In the genomic region with DNA sequence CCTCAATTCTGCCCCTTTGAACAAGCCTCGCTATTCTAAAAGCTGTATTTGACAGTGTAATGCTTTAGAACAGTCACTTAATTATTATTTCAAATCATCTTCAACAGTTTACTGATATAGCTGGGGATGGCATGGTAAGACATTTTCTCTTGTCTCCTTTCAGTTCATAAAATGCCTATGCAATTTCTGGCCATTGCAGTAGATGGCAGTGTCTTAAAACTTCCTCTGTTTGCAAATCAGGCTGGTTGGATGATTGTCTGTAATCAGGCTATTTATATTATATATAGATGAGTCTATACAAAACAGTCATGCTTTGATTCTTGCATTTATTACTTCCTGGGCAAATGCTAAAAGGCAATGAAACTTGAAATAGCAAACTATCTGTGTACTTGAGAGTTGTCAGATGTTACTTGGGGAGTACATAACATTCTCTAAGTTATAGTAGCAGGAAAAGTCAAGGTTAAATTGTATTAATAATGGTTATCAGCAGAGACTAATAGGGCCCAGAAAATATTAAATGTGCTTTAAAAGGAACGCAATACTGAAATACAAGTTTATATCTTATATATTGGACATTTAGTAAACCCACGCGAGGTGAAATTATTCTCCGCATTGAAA, we compare ENCODE assay signal across 8 cellular contexts. TPM values are rescaled to one million over a fixed set of nuclear protein-coding genes. Genes with fewer than 3 reads are reported as not detected.
A peak's percentile ranks its signal among the peaks of the same experiment; 100 is the strongest.
DNase-seq lines count a peak whose midpoint lies in the region; ATAC-seq and TF ChIP-seq lines count a peak whose summit lies in the region.

No MANE protein-coding gene starts in this region.

- POLR2A ChIA-PET in RWPE1 (lab: Yijun Ruan, JAX; ENCODE audit: low non-redundant PET) = no interaction called here

- no peak overlapping the region for H3K27ac ChIP-seq in RWPE1
- no peak overlapping the region for H3K27ac ChIP-seq in tibial nerve

- WGBS in tibial nerve, 2 donors = 86 to 89% methylated on average over 5 of the region's 5 CpGs

- H3K9me3 ChIP-seq in tibial nerve = peaks cover 0 to 15% (median 0%) of the 10 kb centered on the region in 4 donors

- TF ChIP-seq CTCF in RWPE1 (conservative IDR thresholded peaks at IDR 0.05; ENCODE audit: low read depth) = peak; percentile 84
- peak; percentile 52 for TF ChIP-seq CTCF in foreskin fibroblast (IDR thresholded peaks at IDR 0.05; ENCODE audit: low read depth, low read length)
- peak in 4 of 5 experiments; percentile 14 to 30 (median 22) for TF ChIP-seq CTCF in tibial nerve (IDR thresholded peaks at IDR 0.05)

- H3K36me3 ChIP-seq in tibial nerve = no peaks in the 10 kb centered on the region

- H3K4me1 ChIP-seq in tibial nerve = no peaks in the 10 kb centered on the region

- ATAC-seq in GM18909 (IDR thresholded peaks at IDR 0.05; ENCODE audit: poor library complexity, unreplicated experiment) = no peak

- CTCF ChIA-PET in RWPE1 (lab: Yijun Ruan, JAX) = interaction anchor here (0.6 to 1.6 kb wide), 3 partner anchors 575 to 610 kb away, joined by 3 to 7 read pairs (median 3); no protein-coding TSS in a partner anchor

- H3K4me3 ChIP-seq in foreskin fibroblast (ENCODE audit: low read depth in 1 of 2, low read length in 2 of 2) = no peak overlapping the region
- H3K4me3 ChIP-seq in tibial nerve = no peak overlapping the region

- no peak for TF ChIP-seq EP300 in tibial nerve (IDR thresholded peaks at IDR 0.05)

- DNase-seq in NCI-H1436 (lab: John Stamatoyannopoulos, UW) (peak; percentile 3), NCI-H1436 treated with DMSO at 0.1 percent for 48 hours (lab: John Stamatoyannopoulos, UW) (no peak), HuH-7 (ENCODE audit: low spot score) (peak; percentile 19), RWPE1 (ENCODE audit: low spot score) (peak; percentile 37), foreskin fibroblast (peak; percentile 8 to 44), tibial nerve (ENCODE audit: low spot score in 2 of 2) (no peak)
- no peak for DNase-seq in stimulated activated CD4-positive, alpha-beta T cell treated with anti-CD3 and anti-CD28 coated beads, Interleukin-2, amount 100 ng/mL, for 24 hours

- no peak for TF ChIP-seq POLR2A in tibial nerve (IDR thresholded peaks at IDR 0.05)

- no peaks in the 10 kb centered on the region for H3K27me3 ChIP-seq in tibial nerve

RNA-seq across cellular contexts. Expression of gene LHFPL3, which starts 55.5 kb away (rescaled TPM):
- total RNA-seq in tibial nerve = not detected

Comparison
In these comparisons a context has a peak if more than half of its experiments do, and no peak if none do; other contexts are left out.
1. DNase-seq: peak in NCI-H1436 (single experiment), HuH-7 (single experiment), RWPE1 (single experiment) and foreskin fibroblast (2 of 2); none in NCI-H1436 treated with DMSO at 0.1 percent for 48 hours (single experiment), tibial nerve (0 of 2) and stimulated activated CD4-positive, alpha-beta T cell treated with anti-CD3 and anti-CD28 coated beads, Interleukin-2, amount 100 ng/mL, for 24 hours (0 of 2).
2. CTCF ChIP-seq: peak in every context shown above with its lines; median percentile 84 in RWPE1; 52 in foreskin fibroblast; 22 in tibial nerve.